Comparison of ENCODE assay signal across 31 cellular contexts in genomic region chr9:33377089-33377715, GRCh38. TPM values are rescaled to one million over a fixed set of nuclear protein-coding genes. Genes with fewer than 3 reads are reported as not detected.
DNase-seq lines count a peak whose midpoint lies in the region; ATAC-seq, FAIRE-seq and TF ChIP-seq lines count a peak whose summit lies in the region.
"Had no signal": no experiment of that assay in that cellular context is flagged by ENCODE, and none has a peak within 500 bp of the region (broad histone marks: within the 10 kb centered on the region; RNA-seq: fewer than 3 reads in every experiment).

No MANE protein-coding gene starts in this region.

- no peaks in the 10 kb centered on the region for H3K9me3 Mint-ChIP-seq in CD4-positive, alpha-beta memory T cell
- H3K9me3 Mint-ChIP-seq in GM23338, result no peaks in the 10 kb centered on the region; the same call in 2 of the 3 replicates
- no peaks in the 10 kb centered on the region for H3K9me3 Mint-ChIP-seq in neural crest cell
- H3K9me3 Mint-ChIP-seq in effector memory CD8-positive, alpha-beta T cell, result no peaks in the 10 kb centered on the region
- H3K9me3 Mint-ChIP-seq: CD8-positive, alpha-beta memory T cell; immature natural killer cell; natural killer cell treated with Interleukin-12 subunit alpha and Interleukin-12 subunit beta and Interleukin-15 and Interleukin-18, amount 100 ng/mL, for 72 hours had no signal

- no peaks in the 10 kb centered on the region for H3K27me3 Mint-ChIP-seq in CD4-positive, alpha-beta memory T cell
- peaks cover 19% of the 10 kb centered on the region for H3K27me3 Mint-ChIP-seq in GM23338 (ENCODE audit: insufficient read depth, low read depth, poor library complexity)
- H3K27me3 Mint-ChIP-seq in neural crest cell (ENCODE audit: low read depth), result no peaks in the 10 kb centered on the region
- no peaks in the 10 kb centered on the region for H3K27me3 Mint-ChIP-seq in effector memory CD8-positive, alpha-beta T cell
- H3K27me3 Mint-ChIP-seq: natural killer cell treated with Interleukin-12 subunit alpha and Interleukin-12 subunit beta and Interleukin-15 and Interleukin-18, amount 100 ng/mL, for 72 hours had no signal

- CTCF ChIA-PET in CD4-positive, alpha-beta memory T cell (lab: Charles Lee; ENCODE audit: partially characterized antibody), result interaction anchor here (4.4 to 7.2 kb wide), 2 partner anchors 74 to 89 kb away, joined by 47 to 120 read pairs; no protein-coding TSS in a partner anchor
- CTCF ChIA-PET in K562 (lab: Yijun Ruan, JAX; ENCODE audit: low intra/inter-chr PET ratio), result interaction anchor here (0.5 kb wide), 1 partner anchor 26 kb away, joined by 6 read pairs; no protein-coding TSS in a partner anchor

- H3K36me3 Mint-ChIP-seq in CD4-positive, alpha-beta memory T cell, result peaks cover 0 to 5% of the 10 kb centered on the region in 2 donors
- H3K36me3 Mint-ChIP-seq in GM23338 (ENCODE audit: low read depth), result peaks cover 3% of the 10 kb centered on the region; the same call in 2 of the 3 replicates
- no peaks in the 10 kb centered on the region for H3K36me3 Mint-ChIP-seq in neural crest cell (ENCODE audit: low read depth)
- peaks cover 6% of the 10 kb centered on the region for H3K36me3 Mint-ChIP-seq in effector memory CD8-positive, alpha-beta T cell (ENCODE audit: insufficient read depth)
- H3K36me3 Mint-ChIP-seq: natural killer cell treated with Interleukin-12 subunit alpha and Interleukin-12 subunit beta and Interleukin-15 and Interleukin-18, amount 100 ng/mL, for 72 hours had no signal

- FAIRE-seq in K562 (lab: Jason Lieb, UNC), result no peak
- FAIRE-seq: GM12891, HepG2, pancreas had no signal

- no peaks in the 10 kb centered on the region for H3K79me2 ChIP-seq in GM23338 (replicated peaks; ENCODE audit: insufficient read depth)
- H3K79me2 ChIP-seq in K562 (ENCODE audit: control insufficient read depth, insufficient read depth, low read length), result no peaks in the 10 kb centered on the region
- no peaks in the 10 kb centered on the region for H3K79me2 ChIP-seq in osteoblast (ENCODE audit: insufficient read depth, low read length)

- no peaks in the 10 kb centered on the region for H3K9me2 ChIP-seq in GM23338 (ENCODE audit: insufficient read depth)

- H3K4me2 ChIP-seq in GM23338 (no peak overlapping the region), K562 (ENCODE audit: insufficient read depth, low read length) (no peak overlapping the region), osteoblast (ENCODE audit: insufficient read depth, low read length) (no peak overlapping the region)

- in situ Hi-C loops in K562 (cut with MboI), result no loop called here

- H3K4me3 Mint-ChIP-seq in CD4-positive, alpha-beta memory T cell, result no peak overlapping the region
- no peak overlapping the region for H3K4me3 Mint-ChIP-seq in GM23338
- H3K4me3 Mint-ChIP-seq in neural crest cell, result peak overlapping the region; percentile 24
- H3K4me3 Mint-ChIP-seq in effector memory CD8-positive, alpha-beta T cell, result no peak overlapping the region
- H3K4me3 Mint-ChIP-seq: immature natural killer cell; natural killer cell treated with Interleukin-12 subunit alpha and Interleukin-12 subunit beta and Interleukin-15 and Interleukin-18, amount 100 ng/mL, for 72 hours had no signal

- no peak for TF ChIP-seq POLR2A in K562 (conservative IDR thresholded peaks at IDR 0.05)

- H3K27ac Mint-ChIP-seq in CD4-positive, alpha-beta memory T cell, result peak overlapping the region in 4 of 7 donors; percentile 5 to 68 (median 26)
- H3K27ac Mint-ChIP-seq in GM23338 (peak overlapping the region; percentile 20; the same call in 1 of the 2 replicates), neural crest cell (ENCODE audit: unreplicated experiment) (peak overlapping the region; percentile 73)
- no peak overlapping the region for H3K27ac Mint-ChIP-seq in effector memory CD8-positive, alpha-beta T cell
- H3K27ac Mint-ChIP-seq: natural killer cell treated with Interleukin-12 subunit alpha and Interleukin-12 subunit beta and Interleukin-15 and Interleukin-18, amount 100 ng/mL, for 72 hours had no signal

- 81% methylated on average over 10 of the region's 12 CpGs for WGBS in K562 (ENCODE audit: insufficient coverage, low coverage, missing lambda C conversion rate)

- no peaks in the 10 kb centered on the region for H3K27me3 ChIP-seq in CD4-positive, alpha-beta memory T cell (ENCODE audit: insufficient read depth, low read length)
- H3K27me3 ChIP-seq in GM23338 (ENCODE audit: insufficient read depth) (no peaks in the 10 kb centered on the region), K562 (ENCODE audit: control insufficient read depth in 2 of 2, insufficient read depth in 2 of 2, low read length in 2 of 2) (no peaks in the 10 kb centered on the region), osteoblast (ENCODE audit: insufficient read depth, low read length) (no peaks in the 10 kb centered on the region)
- H3K27me3 ChIP-seq: BE2C, pancreas, tibial nerve had no signal

- H3F3A ChIP-seq in GM23338 (replicated peaks; ENCODE audit: low read depth), result no peaks in the 10 kb centered on the region; the same call in 1 of the 2 replicates

- TF ChIP-seq EP300 in K562 (IDR thresholded peaks at IDR 0.05; ENCODE audit: low read length), result no peak

- no peak overlapping the region for H3K4me3 ChIP-seq in CD4-positive, alpha-beta memory T cell (ENCODE audit: low read length in 2 of 2)
- H3K4me3 ChIP-seq in GM23338 (no peak overlapping the region), K562 (no peak overlapping the region), osteoblast (ENCODE audit: insufficient read depth, low read length) (no peak overlapping the region)
- H3K4me3 ChIP-seq: mucosa of descending colon, pancreas, tibial nerve had no signal

- no peaks in the 10 kb centered on the region for H3K9me3 ChIP-seq in CD4-positive, alpha-beta memory T cell (ENCODE audit: control insufficient read depth in 1 of 2, low read length in 2 of 2)
- H3K9me3 ChIP-seq in K562 (replicated peaks; ENCODE audit: control insufficient read depth, insufficient read depth, low read depth, low read length), result no peaks in the 10 kb centered on the region
- H3K9me3 ChIP-seq in osteoblast (ENCODE audit: low read depth, low read length), result no peaks in the 10 kb centered on the region
- H3K9me3 ChIP-seq: BE2C, mucosa of descending colon, pancreas, tibial nerve had no signal

- TF ChIP-seq CTCF in GM23338 (conservative IDR thresholded peaks at IDR 0.05; ENCODE audit: low read depth in 2 of 2) (no peak), K562 (IDR thresholded peaks at IDR 0.05 in 2 of 3, conservative IDR thresholded peaks at IDR 0.05 in 1 of 3; ENCODE audit: insufficient read depth in 2 of 3, low read depth in 1 of 3, low read length in 3 of 3) (no peak), neural crest cell (conservative IDR thresholded peaks at IDR 0.05) (no peak), osteoblast (IDR thresholded peaks at IDR 0.05; ENCODE audit: extremely low read depth, low read depth, low read length) (no peak)

- intact Hi-C loops in CD4-positive, alpha-beta memory T cell (cut with micrococcal nuclease), result no loop called here
- intact Hi-C loops in K562 (cut with micrococcal nuclease), result no loop called here

- no peaks in the 10 kb centered on the region for H3K9me1 ChIP-seq in K562 (ENCODE audit: control insufficient read depth, insufficient read depth, low read length)

- no peak for TF ChIP-seq RAD21 in K562 (CRISPR knock-in tag; conservative IDR thresholded peaks at IDR 0.05 in 1 of 2, IDR thresholded peaks at IDR 0.05 in 1 of 2)

- H3K4me1 ChIP-seq in CD4-positive, alpha-beta memory T cell (ENCODE audit: insufficient read depth, low read length), result peaks cover 3% of the 10 kb centered on the region
- H3K4me1 ChIP-seq in GM23338 (ENCODE audit: insufficient read depth), result peaks cover 6% of the 10 kb centered on the region
- peaks cover 23 to 27% of the 10 kb centered on the region in 2 experiments for H3K4me1 ChIP-seq in K562 (replicated peaks in 1 of 2; ENCODE audit: control insufficient read depth in 2 of 2, insufficient read depth in 2 of 2, low read length in 2 of 2)
- H3K4me1 ChIP-seq in osteoblast (ENCODE audit: insufficient read depth, low read length), result no peaks in the 10 kb centered on the region
- H3K4me1 ChIP-seq: pancreas had no signal

- no peak for DNase-seq in CD4-positive, alpha-beta memory T cell
- DNase-seq in GM23338 (ENCODE audit: low spot score) (no peak), K562 (ENCODE audit: extremely low read depth in 1 of 4, low spot score in 3 of 4) (peak; percentile 23 to 43 (median 29)), neural crest cell (ENCODE audit: low read depth, low spot score) (no peak), NAMALWA (ENCODE audit: low spot score) (no peak), osteoblast (ENCODE audit: insufficient read length, low spot score, missing footprints) (no peak), NOMO-1 treated with dmso at 0.1 percent for 144 hours (lab: John Stamatoyannopoulos, UW; ENCODE audit: unreplicated experiment) (no peak)
- DNase-seq in effector memory CD8-positive, alpha-beta T cell, result no peak
- DNase-seq: activated CD4-positive, alpha-beta T cell treated with anti-CD3 and anti-CD28 coated beads for 48 hours; activated gamma-delta T cell treated with Interleukin-2 at 50 U/mL for 16 hours; BE2C; CD8-positive, alpha-beta memory T cell; HCEC 1CT; hypothalamus; immature natural killer cell; Kasumi-1; left colon; mucosa of descending colon; NCI-H1417 treated with DMSO at 0.1 percent for 48 hours; NCI-H2081 treated with DMSO at 0.1 percent for 48 hours; NCI-H345; NCI-H69; stimulated activated CD4-positive, alpha-beta T cell treated with anti-CD3 and anti-CD28 coated beads, Interleukin-1b, Interleukin-23, amount 100 ng/mL, for 48 hours; T1000 had no signal

- H3K4me1 Mint-ChIP-seq in CD4-positive, alpha-beta memory T cell, result peaks cover 0 to 7% (median 5%) of the 10 kb centered on the region in 4 donors
- H3K4me1 Mint-ChIP-seq in GM23338 (peaks cover 40% of the 10 kb centered on the region), neural crest cell (peaks cover 36% of the 10 kb centered on the region)
- no peaks in the 10 kb centered on the region for H3K4me1 Mint-ChIP-seq in effector memory CD8-positive, alpha-beta T cell (ENCODE audit: low read depth in 2 of 2)

- H3K27ac ChIP-seq in CD4-positive, alpha-beta memory T cell (ENCODE audit: low read depth, low read length), result no peak overlapping the region
- H3K27ac ChIP-seq in GM23338 (ENCODE audit: low read depth) (no peak overlapping the region), K562 (ENCODE audit: extremely low read depth, low read depth, low read length) (no peak overlapping the region), osteoblast (ENCODE audit: low read depth, low read length) (no peak overlapping the region)
- H3K27ac ChIP-seq: pancreas, tibial nerve had no signal

- POLR2A ChIA-PET in CD4-positive, alpha-beta memory T cell (lab: Charles Lee; ENCODE audit: partially characterized antibody), result no interaction called here
- POLR2A ChIA-PET in K562 (lab: Yijun Ruan, JAX), result interaction anchor here (0.7 kb wide), 1 partner anchor 12 kb away, joined by 5 read pairs; no protein-coding TSS in a partner anchor

- no peak overlapping the region; a peak in 1 of 4 replicates for H3K9ac ChIP-seq in K562 (ENCODE audit: insufficient read depth in 1 of 2, low read depth in 2 of 2, low read length in 2 of 2)

- BruUV-seq in K562 (replicated peaks; lab: Mats Ljungman, UMichigan), result no TSS peak

- H2AFZ ChIP-seq in GM23338 (no peak overlapping the region), K562 (ENCODE audit: low read depth, low read length) (no peak overlapping the region), osteoblast (ENCODE audit: low read length) (no peak overlapping the region)

- no peaks in the 10 kb centered on the region for H3K36me3 ChIP-seq in CD4-positive, alpha-beta memory T cell (ENCODE audit: insufficient read depth, low read length)
- H3K36me3 ChIP-seq in GM23338 (ENCODE audit: insufficient read depth), result no peaks in the 10 kb centered on the region
- H3K36me3 ChIP-seq in K562 (ENCODE audit: control insufficient read depth, insufficient read depth, low read length), result no peaks in the 10 kb centered on the region; the same call in 2 of the 3 replicates
- H3K36me3 ChIP-seq in osteoblast (ENCODE audit: insufficient read depth, low read length), result peaks cover 3% of the 10 kb centered on the region
- H3K36me3 ChIP-seq: pancreas had no signal

- ATAC-seq in GM23338 (no peak), K562 (peak; percentile 4; the same call in 1 of the 3 replicates)
- no peak for ATAC-seq in effector memory CD8-positive, alpha-beta T cell (replicated peaks)
- ATAC-seq: HepG2; left colon; mucosa of descending colon; natural killer cell treated with Interleukin-12 subunit alpha and Interleukin-12 subunit beta and Interleukin-15 and Interleukin-18, amount 100 ng/mL, for 72 hours; pancreas had no signal

- no peaks in the 10 kb centered on the region for H4K20me1 ChIP-seq in GM23338 (replicated peaks; ENCODE audit: insufficient read depth)
- H4K20me1 ChIP-seq in K562 (replicated peaks; ENCODE audit: control insufficient read depth, insufficient read depth, low read length), result no peaks in the 10 kb centered on the region
- H4K20me1 ChIP-seq in osteoblast (ENCODE audit: insufficient read depth, low read length), result no peaks in the 10 kb centered on the region

RNA-seq across cellular contexts. Expression of gene AQP7, which starts 25.2 kb away (rescaled TPM):
- total RNA-seq in CD4-positive, alpha-beta memory T cell, result under 1 TPM in 1 of 2 experiments, not detected in 1; 0.81 TPM
- under 1 TPM in 1 of 2 donors, not detected in 1; 0.30 TPM for polyA plus RNA-seq in CD4-positive, alpha-beta memory T cell
- not detected in 2 replicates for total RNA-seq in GM23338 (2014; rRNA removed; shearing (Covaris generic))
- not detected in 2 replicates for polyA plus RNA-seq in GM23338 (2016; fragmentation: Nextera tagmentation; extraction: Ambion mirVana)
- 0.70 and 1.6 TPM in 2 replicates for total RNA-seq in K562 (2011; cell fraction: chromatin; rRNA removed; ENCODE audit: low replicate concordance)
- 0.50 and 1.3 TPM in 2 replicates for total RNA-seq in K562 (2011; cell fraction: nucleolus; rRNA removed)
- total RNA-seq in K562 (2011; cell fraction: nucleoplasm; rRNA removed), result 1.3 and 2.0 TPM in 2 replicates
- not detected in 2 replicates for total RNA-seq in K562 (2014; rRNA removed)
- total RNA-seq in K562 (2014; rRNA removed; fragmentation: Illumina TruSeq; extraction: Trizol), result 0.06 TPM in 1 of 2 replicates, not detected in the other
- not detected in 2 replicates for total RNA-seq in K562 (2015; rRNA removed; fragmentation: Illumina TruSeq; extraction: Trizol)
- 0.04 and 0.13 TPM in 2 replicates for total RNA-seq in K562 (2021)
- 0.50 and 0.53 TPM in 2 replicates for polyA plus RNA-seq in K562 (2011; rRNA removed)
- polyA plus RNA-seq in K562 (2011; cell fraction: cytosol; rRNA removed), result 0.25 and 1.5 TPM in 2 replicates
- 1.5 and 1.9 TPM in 2 replicates for polyA plus RNA-seq in K562 (2011; cell fraction: nucleus; rRNA removed)
- 0.17 and 0.66 TPM in 2 replicates for polyA plus RNA-seq in K562 (2012)
- polyA plus RNA-seq in K562 (2014; fragmentation: Illumina TruSeq; extraction: Trizol), result 0.07 and 0.15 TPM in 2 replicates
- under 1 TPM in 1 of 2 experiments, not detected in 1; 0.11 TPM for polyA plus RNA-seq in K562 (2014; fragmentation: Nextera tagmentation; extraction: Ambion mirVana)
- polyA plus RNA-seq in K562 (2014; rRNA removed), result 0.04 and 0.46 TPM in 2 replicates
- polyA minus RNA-seq in K562 (2011; rRNA and poly(A)+ RNA removed), result 0.18 and 0.81 TPM in 2 replicates
- polyA minus RNA-seq in K562 (2011; cell fraction: cytosol; rRNA and poly(A)+ RNA removed), result not detected in 2 replicates
- polyA minus RNA-seq in K562 (2011; cell fraction: nucleus; rRNA and poly(A)+ RNA removed), result 0.22 TPM in 1 of 2 replicates, not detected in the other
- total RNA-seq in neural crest cell, result 0.57 and 0.98 TPM in 2 replicates
- 0.59 TPM in 1 of 2 replicates, not detected in the other for total RNA-seq in osteoblast
- total RNA-seq: activated CD8-positive, alpha-beta memory T cell treated with anti-CD3 and anti-CD28 coated beads for 36 hours; CD8-positive, alpha-beta memory T cell; lung microvascular endothelial cell; natural killer cell treated with Interleukin-12 subunit alpha and Interleukin-12 subunit beta and Interleukin-15 and Interleukin-18, amount 100 ng/mL, for 72 hours had no signal
- polyA plus RNA-seq: CD8-positive, alpha-beta memory T cell; immature natural killer cell had no signal

Comparison
In these comparisons a context has a peak if more than half of its experiments do, and no peak if none do; other contexts are left out.
1. DNase-seq: peak in K562 (4 of 4); none in CD4-positive, alpha-beta memory T cell (0 of 5), GM23338 (single experiment), neural crest cell (single experiment), NAMALWA (single experiment), effector memory CD8-positive, alpha-beta T cell (0 of 3), osteoblast (single experiment) and NOMO-1 treated with dmso at 0.1 percent for 144 hours (single experiment).
2. H3K27ac Mint-ChIP-seq: peak in CD4-positive, alpha-beta memory T cell (4 of 7), GM23338 (single experiment) and neural crest cell (single experiment); none in effector memory CD8-positive, alpha-beta T cell (0 of 2).